Comparison of ENCODE assay signal across 1 cellular context in the genomic region with DNA sequence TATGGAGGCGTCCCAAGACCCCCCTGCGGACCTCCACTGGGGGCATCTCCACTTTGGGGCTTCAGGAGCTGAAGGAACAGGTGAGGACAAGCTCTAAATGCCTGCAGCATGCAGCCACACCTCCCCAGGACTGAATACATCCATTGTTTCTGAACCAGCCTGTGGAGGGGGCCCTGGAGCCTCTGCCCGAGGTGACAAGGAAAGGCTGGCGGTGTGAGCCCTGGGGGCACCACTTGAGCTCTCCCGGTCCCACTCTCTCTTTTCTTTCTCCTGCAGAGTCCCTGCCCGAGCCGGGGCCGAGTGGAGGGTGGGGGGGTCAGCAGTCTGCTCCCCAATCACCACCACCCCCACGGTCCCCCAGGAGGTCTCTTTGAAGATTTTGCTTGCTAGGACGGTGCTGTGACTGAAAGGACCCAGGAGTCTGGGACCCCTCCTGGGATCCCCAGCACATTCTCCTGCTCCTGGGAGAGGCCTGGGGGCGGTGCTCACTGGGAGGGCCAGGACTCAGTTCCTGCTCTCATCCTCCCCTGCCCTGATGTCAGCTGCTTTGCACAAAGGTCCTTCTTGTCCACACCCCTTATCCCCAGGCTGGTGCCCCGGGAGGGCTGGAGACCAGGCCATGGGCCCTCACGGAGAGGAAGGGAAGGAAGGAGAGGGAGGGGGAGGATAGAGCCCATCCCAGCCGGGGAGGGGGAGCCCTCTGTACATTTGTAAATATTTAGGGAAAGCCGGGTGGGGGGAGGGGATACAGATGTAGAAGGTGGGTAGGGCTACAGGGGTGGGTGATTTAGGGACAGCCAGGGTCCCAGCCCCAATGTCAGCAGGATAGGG.
A peak's percentile ranks its signal among the peaks of the same experiment; 100 is the strongest.
TF ChIP-seq lines count a peak whose summit lies in the region.

No MANE protein-coding gene starts in this region.

TF ChIP-seq in HepG2, 621 proteins besides CTCF, POLR2A, EP300 and RAD21 (continued from another document and continues in another):
- TF ChIP-seq ZNF34 (CRISPR knock-in tag; IDR thresholded peaks at IDR 0.05; ENCODE audit: borderline replicate concordance): no peak
- TF ChIP-seq, protein P1, sequence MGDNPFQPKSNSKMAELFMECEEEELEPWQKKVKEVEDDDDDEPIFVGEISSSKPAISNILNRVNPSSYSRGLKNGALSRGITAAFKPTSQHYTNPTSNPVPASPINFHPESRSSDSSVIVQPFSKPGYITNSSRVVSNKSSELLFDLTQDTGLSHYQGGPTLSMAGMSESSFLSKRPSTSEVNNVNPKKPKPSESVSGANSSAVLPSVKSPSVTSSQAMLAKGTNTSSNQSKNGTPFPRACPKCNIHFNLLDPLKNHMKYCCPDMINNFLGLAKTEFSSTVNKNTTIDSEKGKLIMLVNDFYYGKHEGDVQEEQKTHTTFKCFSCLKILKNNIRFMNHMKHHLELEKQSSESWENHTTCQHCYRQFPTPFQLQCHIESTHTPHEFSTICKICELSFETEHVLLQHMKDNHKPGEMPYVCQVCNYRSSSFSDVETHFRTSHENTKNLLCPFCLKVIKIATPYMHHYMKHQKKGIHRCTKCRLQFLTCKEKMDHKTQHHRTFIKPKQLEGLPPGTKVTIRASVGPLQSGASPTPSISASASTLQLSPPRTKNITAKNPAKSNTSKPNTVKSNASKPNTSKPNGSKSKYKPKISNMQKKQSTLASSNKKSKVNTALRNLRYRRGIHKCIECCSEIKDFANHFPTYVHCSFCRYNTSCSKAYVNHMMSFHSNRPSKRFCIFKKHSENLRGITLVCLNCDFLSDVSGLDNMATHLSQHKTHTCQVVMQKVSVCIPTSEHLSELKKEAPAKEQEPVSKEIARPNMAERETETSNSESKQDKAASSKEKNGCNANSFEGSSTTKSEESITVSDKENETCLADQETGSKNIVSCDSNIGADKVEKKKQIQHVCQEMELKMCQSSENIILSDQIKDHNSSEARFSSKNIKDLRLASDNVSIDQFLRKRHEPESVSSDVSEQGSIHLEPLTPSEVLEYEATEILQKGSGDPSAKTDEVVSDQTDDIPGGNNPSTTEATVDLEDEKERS (CRISPR knock-in tag; IDR thresholded peaks at IDR 0.05): 0 out of 2 replicates have a peak, but pooled peaks have one; percentile 41
- TF ChIP-seq, protein P2, sequence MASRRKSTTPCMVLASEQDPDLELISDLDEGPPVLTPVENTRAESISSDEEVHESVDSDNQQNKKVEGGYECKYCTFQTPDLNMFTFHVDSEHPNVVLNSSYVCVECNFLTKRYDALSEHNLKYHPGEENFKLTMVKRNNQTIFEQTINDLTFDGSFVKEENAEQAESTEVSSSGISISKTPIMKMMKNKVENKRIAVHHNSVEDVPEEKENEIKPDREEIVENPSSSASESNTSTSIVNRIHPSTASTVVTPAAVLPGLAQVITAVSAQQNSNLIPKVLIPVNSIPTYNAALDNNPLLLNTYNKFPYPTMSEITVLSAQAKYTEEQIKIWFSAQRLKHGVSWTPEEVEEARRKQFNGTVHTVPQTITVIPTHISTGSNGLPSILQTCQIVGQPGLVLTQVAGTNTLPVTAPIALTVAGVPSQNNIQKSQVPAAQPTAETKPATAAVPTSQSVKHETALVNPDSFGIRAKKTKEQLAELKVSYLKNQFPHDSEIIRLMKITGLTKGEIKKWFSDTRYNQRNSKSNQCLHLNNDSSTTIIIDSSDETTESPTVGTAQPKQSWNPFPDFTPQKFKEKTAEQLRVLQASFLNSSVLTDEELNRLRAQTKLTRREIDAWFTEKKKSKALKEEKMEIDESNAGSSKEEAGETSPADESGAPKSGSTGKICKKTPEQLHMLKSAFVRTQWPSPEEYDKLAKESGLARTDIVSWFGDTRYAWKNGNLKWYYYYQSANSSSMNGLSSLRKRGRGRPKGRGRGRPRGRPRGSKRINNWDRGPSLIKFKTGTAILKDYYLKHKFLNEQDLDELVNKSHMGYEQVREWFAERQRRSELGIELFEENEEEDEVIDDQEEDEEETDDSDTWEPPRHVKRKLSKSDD (CRISPR knock-in tag; IDR thresholded peaks at IDR 0.05; ENCODE audit: low read depth): no peak
- no peak for TF ChIP-seq ZNF549 (CRISPR knock-in tag; IDR thresholded peaks at IDR 0.05)
- no peak for TF ChIP-seq ZNF788 (CRISPR knock-in tag; IDR thresholded peaks at IDR 0.05; ENCODE audit: borderline replicate concordance)
- TF ChIP-seq, protein P3, sequence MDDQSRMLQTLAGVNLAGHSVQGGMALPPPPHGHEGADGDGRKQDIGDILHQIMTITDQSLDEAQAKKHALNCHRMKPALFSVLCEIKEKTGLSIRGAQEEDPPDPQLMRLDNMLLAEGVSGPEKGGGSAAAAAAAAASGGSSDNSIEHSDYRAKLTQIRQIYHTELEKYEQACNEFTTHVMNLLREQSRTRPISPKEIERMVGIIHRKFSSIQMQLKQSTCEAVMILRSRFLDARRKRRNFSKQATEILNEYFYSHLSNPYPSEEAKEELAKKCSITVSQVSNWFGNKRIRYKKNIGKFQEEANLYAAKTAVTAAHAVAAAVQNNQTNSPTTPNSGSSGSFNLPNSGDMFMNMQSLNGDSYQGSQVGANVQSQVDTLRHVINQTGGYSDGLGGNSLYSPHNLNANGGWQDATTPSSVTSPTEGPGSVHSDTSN (CRISPR knock-in tag; IDR thresholded peaks at IDR 0.05; ENCODE audit: borderline replicate concordance): no peak
- no peak for TF ChIP-seq HDAC2 (CRISPR knock-in tag; IDR thresholded peaks at IDR 0.05)
- TF ChIP-seq, protein P4, sequence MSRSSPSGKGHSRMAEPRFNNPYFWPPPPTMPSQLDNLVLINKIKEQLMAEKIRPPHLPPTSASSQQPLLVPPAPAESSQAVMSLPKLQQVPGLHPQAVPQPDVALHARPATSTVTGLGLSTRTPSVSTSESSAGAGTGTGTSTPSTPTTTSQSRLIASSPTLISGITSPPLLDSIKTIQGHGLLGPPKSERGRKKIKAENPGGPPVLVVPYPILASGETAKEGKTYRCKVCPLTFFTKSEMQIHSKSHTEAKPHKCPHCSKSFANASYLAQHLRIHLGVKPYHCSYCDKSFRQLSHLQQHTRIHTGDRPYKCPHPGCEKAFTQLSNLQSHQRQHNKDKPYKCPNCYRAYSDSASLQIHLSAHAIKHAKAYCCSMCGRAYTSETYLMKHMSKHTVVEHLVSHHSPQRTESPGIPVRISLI (CRISPR knock-in tag; IDR thresholded peaks at IDR 0.05; ENCODE audit: borderline replicate concordance): no peak
- TF ChIP-seq ZC3H13 (CRISPR knock-in tag; IDR thresholded peaks at IDR 0.05): peak; percentile 98
- no peak for TF ChIP-seq ZNF781 (CRISPR knock-in tag; IDR thresholded peaks at IDR 0.05; ENCODE audit: borderline replicate concordance, not compliant biosample characterization)
- TF ChIP-seq ZFP36L2 (CRISPR knock-in tag; IDR thresholded peaks at IDR 0.05): no peak
- no peak for TF ChIP-seq PHB2 (IDR thresholded peaks at IDR 0.05; ENCODE audit: partially characterized antibody)
- TF ChIP-seq ZNF841 (CRISPR knock-in tag; IDR thresholded peaks at IDR 0.05; ENCODE audit: borderline replicate concordance): no peak
- no peak for TF ChIP-seq YEATS2 (CRISPR knock-in tag; IDR thresholded peaks at IDR 0.05; ENCODE audit: borderline replicate concordance)
- 0 out of 2 replicates have a peak, but pooled peaks have one; percentile 16 for TF ChIP-seq IRF2 (CRISPR knock-in tag; IDR thresholded peaks at IDR 0.05)
- no peak for TF ChIP-seq GZF1 (CRISPR knock-in tag; IDR thresholded peaks at IDR 0.05)
- TF ChIP-seq ZNF292 (CRISPR knock-in tag; IDR thresholded peaks at IDR 0.05; ENCODE audit: borderline replicate concordance, low read depth): 0 out of 2 replicates have a peak, but pooled peaks have one; percentile 13
- TF ChIP-seq, protein P5, sequence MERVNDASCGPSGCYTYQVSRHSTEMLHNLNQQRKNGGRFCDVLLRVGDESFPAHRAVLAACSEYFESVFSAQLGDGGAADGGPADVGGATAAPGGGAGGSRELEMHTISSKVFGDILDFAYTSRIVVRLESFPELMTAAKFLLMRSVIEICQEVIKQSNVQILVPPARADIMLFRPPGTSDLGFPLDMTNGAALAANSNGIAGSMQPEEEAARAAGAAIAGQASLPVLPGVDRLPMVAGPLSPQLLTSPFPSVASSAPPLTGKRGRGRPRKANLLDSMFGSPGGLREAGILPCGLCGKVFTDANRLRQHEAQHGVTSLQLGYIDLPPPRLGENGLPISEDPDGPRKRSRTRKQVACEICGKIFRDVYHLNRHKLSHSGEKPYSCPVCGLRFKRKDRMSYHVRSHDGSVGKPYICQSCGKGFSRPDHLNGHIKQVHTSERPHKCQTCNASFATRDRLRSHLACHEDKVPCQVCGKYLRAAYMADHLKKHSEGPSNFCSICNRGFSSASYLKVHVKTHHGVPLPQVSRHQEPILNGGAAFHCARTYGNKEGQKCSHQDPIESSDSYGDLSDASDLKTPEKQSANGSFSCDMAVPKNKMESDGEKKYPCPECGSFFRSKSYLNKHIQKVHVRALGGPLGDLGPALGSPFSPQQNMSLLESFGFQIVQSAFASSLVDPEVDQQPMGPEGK (CRISPR knock-in tag; IDR thresholded peaks at IDR 0.05): peak; percentile 54
- TF ChIP-seq NR2F6 (IDR thresholded peaks at IDR 0.05): no peak
- 0 out of 2 replicates have a peak, but pooled peaks have one; percentile 11 for TF ChIP-seq NR2F6 (CRISPR knock-in tag; IDR thresholded peaks at IDR 0.05)
- TF ChIP-seq U2AF2 (IDR thresholded peaks at IDR 0.05; ENCODE audit: low read depth, low read length): no peak
- TF ChIP-seq, protein P6, sequence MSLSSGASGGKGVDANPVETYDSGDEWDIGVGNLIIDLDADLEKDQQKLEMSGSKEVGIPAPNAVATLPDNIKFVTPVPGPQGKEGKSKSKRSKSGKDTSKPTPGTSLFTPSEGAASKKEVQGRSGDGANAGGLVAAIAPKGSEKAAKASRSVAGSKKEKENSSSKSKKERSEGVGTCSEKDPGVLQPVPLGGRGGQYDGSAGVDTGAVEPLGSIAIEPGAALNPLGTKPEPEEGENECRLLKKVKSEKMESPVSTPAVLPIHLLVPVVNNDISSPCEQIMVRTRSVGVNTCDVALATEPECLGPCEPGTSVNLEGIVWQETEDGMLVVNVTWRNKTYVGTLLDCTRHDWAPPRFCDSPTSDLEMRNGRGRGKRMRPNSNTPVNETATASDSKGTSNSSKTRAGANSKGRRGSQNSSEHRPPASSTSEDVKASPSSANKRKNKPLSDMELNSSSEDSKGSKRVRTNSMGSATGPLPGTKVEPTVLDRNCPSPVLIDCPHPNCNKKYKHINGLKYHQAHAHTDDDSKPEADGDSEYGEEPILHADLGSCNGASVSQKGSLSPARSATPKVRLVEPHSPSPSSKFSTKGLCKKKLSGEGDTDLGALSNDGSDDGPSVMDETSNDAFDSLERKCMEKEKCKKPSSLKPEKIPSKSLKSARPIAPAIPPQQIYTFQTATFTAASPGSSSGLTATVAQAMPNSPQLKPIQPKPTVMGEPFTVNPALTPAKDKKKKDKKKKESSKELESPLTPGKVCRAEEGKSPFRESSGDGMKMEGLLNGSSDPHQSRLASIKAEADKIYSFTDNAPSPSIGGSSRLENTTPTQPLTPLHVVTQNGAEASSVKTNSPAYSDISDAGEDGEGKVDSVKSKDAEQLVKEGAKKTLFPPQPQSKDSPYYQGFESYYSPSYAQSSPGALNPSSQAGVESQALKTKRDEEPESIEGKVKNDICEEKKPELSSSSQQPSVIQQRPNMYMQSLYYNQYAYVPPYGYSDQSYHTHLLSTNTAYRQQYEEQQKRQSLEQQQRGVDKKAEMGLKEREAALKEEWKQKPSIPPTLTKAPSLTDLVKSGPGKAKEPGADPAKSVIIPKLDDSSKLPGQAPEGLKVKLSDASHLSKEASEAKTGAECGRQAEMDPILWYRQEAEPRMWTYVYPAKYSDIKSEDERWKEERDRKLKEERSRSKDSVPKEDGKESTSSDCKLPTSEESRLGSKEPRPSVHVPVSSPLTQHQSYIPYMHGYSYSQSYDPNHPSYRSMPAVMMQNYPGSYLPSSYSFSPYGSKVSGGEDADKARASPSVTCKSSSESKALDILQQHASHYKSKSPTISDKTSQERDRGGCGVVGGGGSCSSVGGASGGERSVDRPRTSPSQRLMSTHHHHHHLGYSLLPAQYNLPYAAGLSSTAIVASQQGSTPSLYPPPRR (CRISPR knock-in tag; IDR thresholded peaks at IDR 0.05; ENCODE audit: borderline replicate concordance): no peak
- TF ChIP-seq, protein P7, sequence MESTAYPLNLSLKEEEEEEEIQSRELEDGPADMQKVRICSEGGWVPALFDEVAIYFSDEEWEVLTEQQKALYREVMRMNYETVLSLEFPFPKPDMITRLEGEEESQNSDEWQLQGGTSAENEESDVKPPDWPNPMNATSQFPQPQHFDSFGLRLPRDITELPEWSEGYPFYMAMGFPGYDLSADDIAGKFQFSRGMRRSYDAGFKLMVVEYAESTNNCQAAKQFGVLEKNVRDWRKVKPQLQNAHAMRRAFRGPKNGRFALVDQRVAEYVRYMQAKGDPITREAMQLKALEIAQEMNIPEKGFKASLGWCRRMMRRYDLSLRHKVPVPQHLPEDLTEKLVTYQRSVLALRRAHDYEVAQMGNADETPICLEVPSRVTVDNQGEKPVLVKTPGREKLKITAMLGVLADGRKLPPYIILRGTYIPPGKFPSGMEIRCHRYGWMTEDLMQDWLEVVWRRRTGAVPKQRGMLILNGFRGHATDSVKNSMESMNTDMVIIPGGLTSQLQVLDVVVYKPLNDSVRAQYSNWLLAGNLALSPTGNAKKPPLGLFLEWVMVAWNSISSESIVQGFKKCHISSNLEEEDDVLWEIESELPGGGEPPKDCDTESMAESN (CRISPR knock-in tag; conservative IDR thresholded peaks at IDR 0.05): no peak
- no peak for TF ChIP-seq RORA (CRISPR knock-in tag; IDR thresholded peaks at IDR 0.05)
- TF ChIP-seq ZNF160 (CRISPR knock-in tag; IDR thresholded peaks at IDR 0.05): no peak
- TF ChIP-seq, protein P8, sequence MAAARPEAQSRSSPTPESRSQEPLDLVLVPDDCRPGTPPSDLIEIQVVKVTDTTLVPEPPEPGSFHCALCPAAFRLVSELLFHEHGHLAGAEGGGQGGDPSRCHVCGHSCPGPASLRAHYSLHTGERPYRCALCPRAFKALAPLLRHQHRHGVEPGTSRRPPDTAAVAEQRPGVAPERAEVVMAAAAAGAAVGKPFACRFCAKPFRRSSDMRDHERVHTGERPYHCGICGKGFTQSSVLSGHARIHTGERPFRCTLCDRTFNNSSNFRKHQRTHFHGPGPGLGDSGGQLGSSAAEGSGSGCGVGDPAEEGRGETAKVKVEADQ (CRISPR knock-in tag; IDR thresholded peaks at IDR 0.05; ENCODE audit: borderline replicate concordance): no peak
- no peak; the same call in 1 of the 2 replicates for TF ChIP-seq ZNF747 (CRISPR knock-in tag; IDR thresholded peaks at IDR 0.05; ENCODE audit: borderline replicate concordance)
- TF ChIP-seq WIZ (CRISPR knock-in tag; IDR thresholded peaks at IDR 0.05): no peak
- no peak for TF ChIP-seq ARNTL (CRISPR knock-in tag; IDR thresholded peaks at IDR 0.05)
- no peak for TF ChIP-seq KLF9 (CRISPR knock-in tag; IDR thresholded peaks at IDR 0.05; ENCODE audit: low read depth)
- no peak for TF ChIP-seq ZSCAN22 (CRISPR knock-in tag; IDR thresholded peaks at IDR 0.05)
- peak; percentile 83 for TF ChIP-seq XRCC5 (optimal IDR thresholded peaks at IDR 0.05; ENCODE audit: low read length)
- TF ChIP-seq ZKSCAN5 (CRISPR knock-in tag; IDR thresholded peaks at IDR 0.05): no peak
- TF ChIP-seq ZNF256 (CRISPR knock-in tag; conservative IDR thresholded peaks at IDR 0.05): no peak
- no peak for TF ChIP-seq NFIB (CRISPR knock-in tag; IDR thresholded peaks at IDR 0.05; ENCODE audit: borderline replicate concordance)
- no peak for TF ChIP-seq RBFOX2 (IDR thresholded peaks at IDR 0.05; ENCODE audit: low read depth, low read length)
- no peak for TF ChIP-seq GTF2F1 (IDR thresholded peaks at IDR 0.05; ENCODE audit: low read length)
- no peak for TF ChIP-seq ZNF670 (CRISPR knock-in tag; IDR thresholded peaks at IDR 0.05; ENCODE audit: borderline replicate concordance)
